Comparison of ENCODE assay signal across 24 cellular contexts in genomic region chr4:102288497-102288896, GRCh38.
"Had no signal": no experiment of that assay in that cellular context is flagged by ENCODE, and none has a peak within 500 bp of the region (broad histone marks: within the 10 kb centered on the region; RNA-seq: fewer than 3 reads in every experiment).

No MANE protein-coding gene starts in this region.

- FAIRE-seq: endometrium, endothelial cell of umbilical vein, frontal cortex, islet of Langerhans, keratinocyte had no signal

- DNase-seq: colonic mucosa; cortex of kidney; effector CD8-positive, alpha-beta T cell; effector memory CD8-positive, alpha-beta T cell; endodermal cell; foreskin keratinocyte; glutamatergic neuron; head of caudate nucleus; heart right ventricle; hippocampal formation; left cardiac atrium; left lung; left ventricle myocardium superior; lower lobe of right lung; mesenchymal stem cell; mucosa of descending colon; naive B cell; naive thymus-derived CD8-positive, alpha-beta T cell had no signal

- H3K27ac ChIP-seq: colonic mucosa, esophagus muscularis mucosa, foreskin keratinocyte, heart right ventricle, left lung, lower lobe of right lung had no signal

- H3K27me3 ChIP-seq: colonic mucosa, esophagus muscularis mucosa, foreskin keratinocyte, heart right ventricle, left lung had no signal

- H3K36me3 ChIP-seq: colonic mucosa, esophagus muscularis mucosa, lower lobe of right lung had no signal

- ATAC-seq: effector memory CD8-positive, alpha-beta T cell; foreskin keratinocyte; heart right ventricle; left cardiac atrium; left lung; left ventricle myocardium superior; lower lobe of right lung; mucosa of descending colon; naive thymus-derived CD8-positive, alpha-beta T cell had no signal

- H3K9me3 ChIP-seq: colonic mucosa, esophagus muscularis mucosa, left lung, lower lobe of right lung, mucosa of descending colon had no signal

- H3K4me3 ChIP-seq: colonic mucosa, esophagus muscularis mucosa, heart right ventricle, left lung, lower lobe of right lung, mucosa of descending colon had no signal

- H3K4me1 ChIP-seq: colonic mucosa, esophagus muscularis mucosa, foreskin keratinocyte, heart right ventricle, left lung, lower lobe of right lung had no signal
